Comparison of ENCODE assay signal across 38 cellular contexts in the genomic region with DNA sequence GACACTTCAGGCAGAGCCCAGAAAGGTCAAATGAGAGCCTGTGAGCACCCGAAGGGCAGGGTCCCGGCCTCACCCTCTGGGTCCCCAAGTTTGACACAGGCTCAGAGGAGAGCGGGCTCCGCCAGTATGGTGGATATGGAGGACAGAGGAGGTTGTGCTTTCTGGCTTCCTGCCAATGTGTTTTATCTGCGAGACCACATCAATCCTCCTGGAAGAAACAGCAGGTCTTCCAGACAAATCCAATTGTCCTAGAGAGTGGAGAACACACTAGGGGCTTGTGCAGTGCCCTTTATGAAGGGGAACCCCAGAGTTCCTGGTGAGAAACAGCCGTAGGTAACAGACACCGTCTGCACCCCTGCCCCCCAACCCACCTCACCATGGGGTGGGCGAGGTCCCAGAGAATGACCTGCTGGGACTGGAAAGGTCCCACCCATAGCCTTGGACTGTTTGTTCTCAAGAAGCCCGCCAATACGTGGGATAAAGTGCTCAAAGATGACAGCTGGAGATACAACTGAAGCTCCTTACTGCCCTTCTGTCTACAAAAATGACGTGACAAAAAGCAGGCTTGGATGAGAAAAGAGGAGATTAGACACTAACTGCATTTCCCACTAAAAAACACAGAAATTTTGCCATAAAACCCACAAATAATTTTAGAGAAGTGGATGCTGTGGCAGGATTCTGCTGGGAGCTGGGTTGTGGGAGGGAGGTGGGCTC. TPM values are rescaled to one million over a fixed set of nuclear protein-coding genes. Genes with fewer than 3 reads are reported as not detected.
"Had no signal": no experiment of that assay in that cellular context is flagged by ENCODE, and none has a peak within 500 bp of the region (broad histone marks: within the 10 kb centered on the region; RNA-seq: fewer than 3 reads in every experiment).

No MANE protein-coding gene starts in this region.

- H3K4me1 Mint-ChIP-seq: immature natural killer cell; memory B cell; naive B cell; neural crest cell; stimulated activated effector memory CD8-positive, alpha-beta T cell treated with anti-CD3 and anti-CD28 coated beads, Interleukin-12 subunit alpha, Interleukin-12 subunit beta, amount 100 ng/mL, for 72 hours had no signal

- H3K36me3 ChIP-seq: esophagus muscularis mucosa, gastroesophageal sphincter, heart left ventricle, neutrophil, pancreas, sigmoid colon, stomach, thyroid gland had no signal

- H3K27me3 Mint-ChIP-seq: natural killer cell treated with Interleukin-12 subunit alpha and Interleukin-12 subunit beta and Interleukin-15 and Interleukin-18, amount 100 ng/mL, for 72 hours had no signal

- H3K27ac Mint-ChIP-seq: dendritic cell treated with granulocyte-macrophage colony-stimulating factor and Interleukin-4, amounts not matched to agents 40 ng/mL and 50 ng/mL, for 4 days; immature natural killer cell; memory B cell; mesothelial cell of epicardium; naive B cell; natural killer cell treated with Interleukin-12 subunit alpha and Interleukin-12 subunit beta and Interleukin-15 and Interleukin-18, amount 100 ng/mL, for 72 hours; stimulated activated effector memory CD8-positive, alpha-beta T cell treated with anti-CD3 and anti-CD28 coated beads, Interleukin-12 subunit alpha, Interleukin-12 subunit beta, amount 100 ng/mL, for 72 hours had no signal

- H3K9me3 ChIP-seq: esophagus muscularis mucosa, gastroesophageal sphincter, heart left ventricle, mucosa of descending colon, neutrophil, pancreas, sigmoid colon, stomach, thyroid gland had no signal

- H3K27me3 ChIP-seq: esophagus muscularis mucosa, foreskin keratinocyte, gastroesophageal sphincter, heart left ventricle, neutrophil, pancreas, sigmoid colon, stomach, thyroid gland had no signal

- H3K9me3 Mint-ChIP-seq: dendritic cell treated with granulocyte-macrophage colony-stimulating factor and Interleukin-4, amounts not matched to agents 40 ng/mL and 50 ng/mL, for 4 days; immature natural killer cell; memory B cell; mesothelial cell of epicardium; natural killer cell treated with Interleukin-12 subunit alpha and Interleukin-12 subunit beta and Interleukin-15 and Interleukin-18, amount 100 ng/mL, for 72 hours; neural crest cell; stimulated activated effector memory CD8-positive, alpha-beta T cell treated with anti-CD3 and anti-CD28 coated beads, Interleukin-12 subunit alpha, Interleukin-12 subunit beta, amount 100 ng/mL, for 72 hours had no signal

- ATAC-seq: foreskin keratinocyte; gastroesophageal sphincter; heart left ventricle; left lobe of liver; mucosa of descending colon; natural killer cell treated with Interleukin-12 subunit alpha and Interleukin-12 subunit beta and Interleukin-15 and Interleukin-18, amount 100 ng/mL, for 72 hours; pancreas; stimulated activated effector memory CD8-positive, alpha-beta T cell treated with anti-CD3 and anti-CD28 coated beads, Interleukin-12 subunit alpha, Interleukin-12 subunit beta, amount 100 ng/mL, for 72 hours had no signal

- H3K4me3 Mint-ChIP-seq: dendritic cell treated with granulocyte-macrophage colony-stimulating factor and Interleukin-4, amounts not matched to agents 40 ng/mL and 50 ng/mL, for 4 days; immature natural killer cell; memory B cell; mesothelial cell of epicardium; naive B cell; natural killer cell treated with Interleukin-12 subunit alpha and Interleukin-12 subunit beta and Interleukin-15 and Interleukin-18, amount 100 ng/mL, for 72 hours; neural crest cell; stimulated activated effector memory CD8-positive, alpha-beta T cell treated with anti-CD3 and anti-CD28 coated beads, Interleukin-12 subunit alpha, Interleukin-12 subunit beta, amount 100 ng/mL, for 72 hours had no signal

- DNase-seq: effector memory CD4-positive, alpha-beta T cell; foreskin keratinocyte; heart left ventricle; hypothalamus; immature natural killer cell; islet precursor cell; mucosa of descending colon; naive B cell; pancreas; sigmoid colon; stimulated activated CD4-positive, alpha-beta T cell treated with anti-CD3 and anti-CD28 coated beads, Interleukin-2, amount 100 ng/mL, for 24 hours; stimulated activated CD4-positive, alpha-beta T cell treated with anti-CD3 and anti-CD28 coated beads, Interleukin-4, amount 100 ng/mL, for 24 hours; stimulated activated naive CD4-positive, alpha-beta T cell treated with Interleukin-2 at 50 U/mL for 16 hours; stomach; thyroid gland; trophoblast cell had no signal

- H3K36me3 Mint-ChIP-seq: immature natural killer cell; memory B cell; mesothelial cell of epicardium; naive B cell; natural killer cell treated with Interleukin-12 subunit alpha and Interleukin-12 subunit beta and Interleukin-15 and Interleukin-18, amount 100 ng/mL, for 72 hours; stimulated activated effector memory CD8-positive, alpha-beta T cell treated with anti-CD3 and anti-CD28 coated beads, Interleukin-12 subunit alpha, Interleukin-12 subunit beta, amount 100 ng/mL, for 72 hours had no signal

- FAIRE-seq: colon, endothelial cell of umbilical vein, pancreas had no signal

- H3K4me1 ChIP-seq: pancreas, sigmoid colon, thyroid gland had no signal

- H3K27ac ChIP-seq: esophagus muscularis mucosa, foreskin keratinocyte, gastroesophageal sphincter, heart left ventricle, neutrophil, pancreas, sigmoid colon, stomach, thyroid gland had no signal

- H3K4me3 ChIP-seq: esophagus muscularis mucosa, gastroesophageal sphincter, heart left ventricle, lung, mucosa of descending colon, pancreas, sigmoid colon, stomach, thyroid gland had no signal

RNA-seq across cellular contexts. Expression of a gene that starts 23.9 kb away (rescaled TPM):
- total RNA-seq: endothelial cell of umbilical vein; epithelial cell of proximal tubule; esophagus muscularis mucosa; fibroblast of lung; foreskin keratinocyte; left lobe of liver; liver; lung; mesothelial cell of epicardium; natural killer cell treated with Interleukin-12 subunit alpha and Interleukin-12 subunit beta and Interleukin-15 and Interleukin-18, amount 100 ng/mL, for 72 hours; neural crest cell; omental fat pad; pancreas; posterior vena cava; sigmoid colon; skeletal muscle tissue; stomach; subcutaneous adipose tissue; temporal lobe; thyroid gland; urinary bladder had no signal
- polyA plus RNA-seq: endothelial cell of umbilical vein, fibroblast of lung, foreskin keratinocyte, heart left ventricle, immature natural killer cell, liver, stomach had no signal
